ENCODE assay signal across 17 cellular contexts in genomic region chr7:102006695-102007094, GRCh38.
"Had no signal": no experiment of that assay in that cellular context is flagged by ENCODE, and none has a peak within 500 bp of the region (broad histone marks: within the 10 kb centered on the region; RNA-seq: fewer than 3 reads in every experiment).

No MANE protein-coding gene starts in this region.

- H3K36me3 ChIP-seq: colonic mucosa had no signal

- H3K4me1 ChIP-seq: colonic mucosa, psoas muscle had no signal

- H3K27me3 Mint-ChIP-seq: type B pancreatic cell had no signal

- H3K4me3 Mint-ChIP-seq: immature natural killer cell, natural killer cell, type B pancreatic cell had no signal

- H3K9me3 ChIP-seq: colonic mucosa, left ventricle myocardium inferior, psoas muscle had no signal

- FAIRE-seq: endothelial cell of umbilical vein, keratinocyte, urothelium cell line had no signal

- H3K27ac Mint-ChIP-seq: immature natural killer cell, natural killer cell had no signal

- H3K9me3 Mint-ChIP-seq: immature natural killer cell, natural killer cell, type B pancreatic cell had no signal

- H3K27me3 ChIP-seq: colonic mucosa, foreskin keratinocyte had no signal

- DNase-seq: colonic mucosa; dermis blood vessel endothelial cell; erythroblast; foreskin keratinocyte; immature natural killer cell; left cardiac atrium; left ventricle myocardium inferior; natural killer cell; psoas muscle; stimulated activated CD4-positive, alpha-beta T cell treated with anti-CD3 and anti-CD28 coated beads, Interleukin-2, amount 100 ng/mL, for 24 hours; stimulated activated naive CD4-positive, alpha-beta T cell treated with Interleukin-2 at 50 U/mL for 16 hours had no signal

- H3K27ac ChIP-seq: colonic mucosa, foreskin keratinocyte, left ventricle myocardium inferior, psoas muscle had no signal

- ATAC-seq: foreskin keratinocyte, left cardiac atrium, natural killer cell, psoas muscle, sciatic nerve had no signal

- H3K36me3 Mint-ChIP-seq: immature natural killer cell, natural killer cell had no signal

- H3K4me3 ChIP-seq: colonic mucosa, left ventricle myocardium inferior, lung, psoas muscle had no signal
